In genomic region chr1:17922833-17923232, GRCh38 we compare ENCODE assay signal across 9 cellular contexts.
A peak's percentile ranks its signal among the peaks of the same experiment; 100 is the strongest.
DNase-seq lines count a peak whose midpoint lies in the region; ATAC-seq and TF ChIP-seq lines count a peak whose summit lies in the region.
"Had no signal": no experiment of that assay in that cellular context is flagged by ENCODE, and none has a peak within 500 bp of the region (broad histone marks: within the 10 kb centered on the region; RNA-seq: fewer than 3 reads in every experiment).

No MANE protein-coding gene starts in this region.

- no peak for TF ChIP-seq EP300 in neural cell (conservative IDR thresholded peaks at IDR 0.05; ENCODE audit: poor library complexity, severe bottlenecking)

- H3K9me2 ChIP-seq in neural cell (ENCODE audit: insufficient read depth, low read length) = no peaks in the 10 kb centered on the region

- CTCF ChIA-PET in Caco-2 (lab: Charles Lee) = interaction anchor here (0.7 to 1.4 kb wide), 3 partner anchors 12 to 659 kb away, joined by 3 to 4 read pairs (median 3); no protein-coding TSS in a partner anchor

- H3K27ac Mint-ChIP-seq in Caco-2 (ENCODE audit: unreplicated experiment) (no peak overlapping the region), chondrocyte (ENCODE audit: unreplicated experiment) (no peak overlapping the region)
- H3K27ac Mint-ChIP-seq: T-cell had no signal

- no peaks in the 10 kb centered on the region for H4K20me1 ChIP-seq in neural cell (ENCODE audit: insufficient read depth)

- no peaks in the 10 kb centered on the region for H3K79me2 ChIP-seq in neural cell (replicated peaks; ENCODE audit: insufficient read depth, low read length)

- H3K9me3 ChIP-seq in Caco-2 = no peaks in the 10 kb centered on the region
- H3K9me3 ChIP-seq in neural cell (ENCODE audit: low read length) = no peaks in the 10 kb centered on the region

- no peaks in the 10 kb centered on the region for H3K27me3 ChIP-seq in Caco-2 (replicated peaks; ENCODE audit: control insufficient read depth, insufficient read depth, low read length)
- H3K27me3 ChIP-seq in H7 (ENCODE audit: control insufficient read depth, insufficient read depth, low read length) = no peaks in the 10 kb centered on the region; the same call in 1 of the 2 replicates
- H3K27me3 ChIP-seq in neural cell (ENCODE audit: insufficient read depth, low read depth, low read length) = peaks cover 12% of the 10 kb centered on the region

- H3K4me1 Mint-ChIP-seq in Caco-2 (ENCODE audit: low read depth, unreplicated experiment) (no peaks in the 10 kb centered on the region), chondrocyte (ENCODE audit: low read depth) (no peaks in the 10 kb centered on the region)
- H3K4me1 Mint-ChIP-seq: T-cell had no signal

- H3K27ac ChIP-seq in neural cell (ENCODE audit: low read length) = no peak overlapping the region

- POLR2A ChIA-PET in Caco-2 (lab: Charles Lee) = no interaction called here

- H3K36me3 Mint-ChIP-seq in Caco-2 (ENCODE audit: insufficient read depth, unreplicated experiment) = no peaks in the 10 kb centered on the region
- H3K36me3 Mint-ChIP-seq in chondrocyte (ENCODE audit: low read depth) = no peaks in the 10 kb centered on the region
- H3K36me3 Mint-ChIP-seq: T-cell had no signal

- no peaks in the 10 kb centered on the region for H3K4me1 ChIP-seq in Caco-2

- H3K4me2 ChIP-seq in neural cell (ENCODE audit: low read length) = no peak overlapping the region

- DNase-seq in Caco-2 (peak in 1 of 2 experiments; percentile 37), H7 (peak; percentile 82), NCI-H69 (lab: John Stamatoyannopoulos, UW) (peak; percentile 58), chondrocyte (ENCODE audit: low spot score) (no peak), NCI-H226 (no peak)

- H3K4me3 Mint-ChIP-seq in Caco-2 (ENCODE audit: unreplicated experiment) = no peak overlapping the region
- no peak overlapping the region for H3K4me3 Mint-ChIP-seq in chondrocyte (ENCODE audit: unreplicated experiment)
- H3K4me3 Mint-ChIP-seq: T-cell had no signal

- intact Hi-C loops in Caco-2 (cut with micrococcal nuclease; ENCODE audit: unreplicated experiment) = loop anchor here (5.0 to 10.0 kb wide), 2 partner anchors 74 to 172 kb away; no protein-coding TSS in a partner anchor

- H3K36me3 ChIP-seq in Caco-2 (ENCODE audit: control insufficient read depth, insufficient read depth, low read length) (no peaks in the 10 kb centered on the region), H7 (replicated peaks; ENCODE audit: control insufficient read depth, insufficient read depth, low read length) (no peaks in the 10 kb centered on the region), neural cell (ENCODE audit: insufficient read depth, low read length) (no peaks in the 10 kb centered on the region)

- no TSS peak for BruUV-seq in Caco-2 (replicated peaks; lab: Mats Ljungman, UMichigan)

- H3F3A ChIP-seq in neural cell (ENCODE audit: insufficient read depth, low read length, poor library complexity, severe bottlenecking) = no peaks in the 10 kb centered on the region

- TF ChIP-seq CTCF in Caco-2 (IDR thresholded peaks at IDR 0.05; ENCODE audit: insufficient read depth in 1 of 2, low read depth in 1 of 2, low read length in 1 of 2, severe bottlenecking in 1 of 2, unreplicated experiment in 1 of 2) = peak; percentile 32 to 47
- TF ChIP-seq CTCF in chondrocyte (IDR thresholded peaks at IDR 0.05) = peak; percentile 66
- TF ChIP-seq CTCF in neural cell (IDR thresholded peaks at IDR 0.05; ENCODE audit: poor library complexity, severe bottlenecking) = peak; percentile 67

- H2AFZ ChIP-seq in neural cell (ENCODE audit: low read depth, low read length) = no peak overlapping the region

- no peaks in the 10 kb centered on the region for H3K9me3 Mint-ChIP-seq in Caco-2 (ENCODE audit: unreplicated experiment)
- H3K9me3 Mint-ChIP-seq in chondrocyte (ENCODE audit: low read depth) = no peaks in the 10 kb centered on the region
- H3K9me3 Mint-ChIP-seq: T-cell had no signal

- H3K9ac ChIP-seq in neural cell (ENCODE audit: low read length) = no peak overlapping the region

- ATAC-seq in GM19463 (IDR thresholded peaks at IDR 0.05; ENCODE audit: unreplicated experiment) (no peak), HG03139 (IDR thresholded peaks at IDR 0.05; ENCODE audit: unreplicated experiment) (no peak)
- ATAC-seq: T-cell had no signal

- H3K27me3 Mint-ChIP-seq in Caco-2 (ENCODE audit: insufficient read depth, unreplicated experiment) (no peaks in the 10 kb centered on the region), chondrocyte (ENCODE audit: low read depth) (peaks cover 22% of the 10 kb centered on the region)

- peak; percentile 72 for TF ChIP-seq RAD21 in neural cell (conservative IDR thresholded peaks at IDR 0.05)

- H3K4me3 ChIP-seq in Caco-2 (ENCODE audit: low read depth, low read length) = no peak overlapping the region
- no peak overlapping the region for H3K4me3 ChIP-seq in H7 (ENCODE audit: insufficient read depth, low read depth, low read length)
- no peak overlapping the region for H3K4me3 ChIP-seq in neural cell (ENCODE audit: low read length)

TF ChIP-seq in neural cell, 6 proteins besides CTCF, POLR2A, EP300 and RAD21:
- TF ChIP-seq SMC3 (conservative IDR thresholded peaks at IDR 0.05; ENCODE audit: poor library complexity) (peak; percentile 71), TAF1 (IDR thresholded peaks at IDR 0.05; ENCODE audit: low read depth) (no peak)

Comparison
In these comparisons a context has a peak if more than half of its experiments do, and no peak if none do; other contexts are left out.
1. DNase-seq: peak in H7 (single experiment) and NCI-H69 (single experiment); none in chondrocyte (single experiment) and NCI-H226 (single experiment).
2. Peak in every context shown above with its lines, with median percentiles within 50 percentile points of each other: CTCF ChIP-seq.